Comparison of ENCODE assay signal across 1 cellular context in the genomic region with DNA sequence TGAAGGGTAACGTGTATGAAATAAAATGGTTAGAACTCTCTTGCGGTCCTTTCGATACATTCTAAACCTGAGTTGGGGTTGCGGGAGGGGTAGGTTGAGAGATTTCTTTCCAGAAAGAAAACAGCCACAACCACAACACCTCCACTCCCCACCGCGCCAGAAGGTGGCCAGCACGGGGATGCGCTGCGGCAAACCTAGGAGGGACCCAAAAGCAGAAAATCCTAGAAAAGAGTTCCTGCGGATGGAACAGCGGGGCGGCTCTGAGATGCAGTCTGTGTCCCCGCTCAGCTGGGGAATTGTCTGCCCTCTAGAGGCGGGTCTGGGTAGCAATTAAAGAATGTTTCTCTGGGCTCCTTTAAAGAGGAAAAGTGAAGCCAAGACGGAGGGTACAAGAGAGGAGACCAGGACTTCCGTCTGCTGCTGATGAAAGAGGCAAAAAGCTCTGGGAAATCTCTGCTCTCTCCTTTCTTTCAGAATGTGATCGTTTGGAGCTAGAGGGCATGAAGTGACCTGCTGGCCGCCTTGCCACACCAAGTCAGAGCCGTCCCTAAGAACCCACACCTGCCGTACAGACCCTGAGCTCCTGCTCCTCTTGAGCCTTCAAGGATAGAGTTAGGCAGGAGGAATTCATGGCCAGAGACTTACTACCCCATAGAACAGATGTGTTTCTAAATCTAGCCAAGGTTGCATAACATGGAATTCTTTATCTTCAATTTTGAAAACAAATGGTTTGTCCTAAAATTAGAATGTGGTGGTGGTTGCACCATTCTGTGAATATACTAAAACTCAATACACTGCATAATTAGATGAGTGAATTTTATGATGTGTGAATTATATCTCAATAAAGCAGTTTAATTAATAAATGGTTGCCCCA.
A peak's percentile ranks its signal among the peaks of the same experiment; 100 is the strongest.
TF ChIP-seq lines count a peak whose summit lies in the region.

No MANE protein-coding gene starts in this region.

TF ChIP-seq in K562, 482 proteins besides CTCF, POLR2A, EP300 and RAD21 (continued from another document):
- TF ChIP-seq MBD1 (CRISPR knock-in tag; IDR thresholded peaks at IDR 0.05) (peak; percentile 63; the same call in 1 of the 2 replicates), ZNF239 (CRISPR knock-in tag; IDR thresholded peaks at IDR 0.05) (no peak), CREM (IDR thresholded peaks at IDR 0.05; ENCODE audit: low read depth) (peak; percentile 28; the same call in 1 of the 2 replicates), RCOR1 (IDR thresholded peaks at IDR 0.05; ENCODE audit: borderline replicate concordance in 1 of 2, low read depth in 2 of 2, low read length in 2 of 2) (peak in 1 of 2 experiments; percentile 61; a peak in 1 of 4 replicates), HNRNPL (IDR thresholded peaks at IDR 0.05; ENCODE audit: low read depth, low read length) (no peak), LARP7 (IDR thresholded peaks at IDR 0.05) (no peak), ARID3B (CRISPR knock-in tag; IDR thresholded peaks at IDR 0.05; ENCODE audit: borderline replicate concordance) (no peak), TEAD4 (IDR thresholded peaks at IDR 0.05; ENCODE audit: low read length) (0 out of 2 replicates have a peak, but pooled peaks have one; percentile 10), TEAD4 (CRISPR knock-in tag; IDR thresholded peaks at IDR 0.05; ENCODE audit: borderline replicate concordance) (no peak), ATF7 (IDR thresholded peaks at IDR 0.05) (peak; percentile 33; the same call in 1 of the 2 replicates), XRCC5 (IDR thresholded peaks at IDR 0.05; ENCODE audit: low read depth, low read length) (0 out of 2 replicates have a peak, but pooled peaks have one; percentile 45), TFAP4 (CRISPR knock-in tag; IDR thresholded peaks at IDR 0.05; ENCODE audit: borderline replicate concordance) (peak; percentile 90), CXXC5 (CRISPR knock-in tag; IDR thresholded peaks at IDR 0.05) (peak; percentile 33; the same call in 1 of the 2 replicates), MAZ (CRISPR knock-in tag; conservative IDR thresholded peaks at IDR 0.05 in 1 of 2, IDR thresholded peaks at IDR 0.05 in 1 of 2) (0 out of 4 replicates have a peak, but pooled peaks have one; percentile 22 to 33), CTBP1 (IDR thresholded peaks at IDR 0.05; ENCODE audit: borderline replicate concordance) (peak; percentile 39; the same call in 1 of the 2 replicates), FOXK2 (conservative IDR thresholded peaks at IDR 0.05 in 1 of 2, IDR thresholded peaks at IDR 0.05 in 1 of 2; ENCODE audit: low read depth in 2 of 2) (no peak), CCNT2 (IDR thresholded peaks at IDR 0.05; ENCODE audit: borderline replicate concordance, extremely low read depth, insufficient read length, low read depth, low read length) (no peak), SMAD4 (CRISPR knock-in tag; conservative IDR thresholded peaks at IDR 0.05) (peak; percentile 23; the same call in 1 of the 2 replicates), KLF16 (IDR thresholded peaks at IDR 0.05) (peak; percentile 42; the same call in 1 of the 2 replicates), NONO (IDR thresholded peaks at IDR 0.05; ENCODE audit: low read depth in 2 of 2, low read length in 1 of 2) (no peak), RB1 (IDR thresholded peaks at IDR 0.05; ENCODE audit: low read depth) (0 out of 2 replicates have a peak, but pooled peaks have one; percentile 18), JUND (IDR thresholded peaks at IDR 0.05; ENCODE audit: borderline replicate concordance, low read depth, low read length) (0 out of 2 replicates have a peak, but pooled peaks have one; percentile 41), JUND (tag; IDR thresholded peaks at IDR 0.05; ENCODE audit: borderline replicate concordance, low read depth, low read length) (no peak), CHCHD3 (CRISPR knock-in tag; IDR thresholded peaks at IDR 0.05) (no peak)
- TF ChIP-seq, protein P1, sequence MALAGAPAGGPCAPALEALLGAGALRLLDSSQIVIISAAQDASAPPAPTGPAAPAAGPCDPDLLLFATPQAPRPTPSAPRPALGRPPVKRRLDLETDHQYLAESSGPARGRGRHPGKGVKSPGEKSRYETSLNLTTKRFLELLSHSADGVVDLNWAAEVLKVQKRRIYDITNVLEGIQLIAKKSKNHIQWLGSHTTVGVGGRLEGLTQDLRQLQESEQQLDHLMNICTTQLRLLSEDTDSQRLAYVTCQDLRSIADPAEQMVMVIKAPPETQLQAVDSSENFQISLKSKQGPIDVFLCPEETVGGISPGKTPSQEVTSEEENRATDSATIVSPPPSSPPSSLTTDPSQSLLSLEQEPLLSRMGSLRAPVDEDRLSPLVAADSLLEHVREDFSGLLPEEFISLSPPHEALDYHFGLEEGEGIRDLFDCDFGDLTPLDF (CRISPR knock-in tag; IDR thresholded peaks at IDR 0.05), result no peak; the same call in 1 of the 2 replicates
